ENCODE assay signal across 8 cellular contexts in the genomic region with DNA sequence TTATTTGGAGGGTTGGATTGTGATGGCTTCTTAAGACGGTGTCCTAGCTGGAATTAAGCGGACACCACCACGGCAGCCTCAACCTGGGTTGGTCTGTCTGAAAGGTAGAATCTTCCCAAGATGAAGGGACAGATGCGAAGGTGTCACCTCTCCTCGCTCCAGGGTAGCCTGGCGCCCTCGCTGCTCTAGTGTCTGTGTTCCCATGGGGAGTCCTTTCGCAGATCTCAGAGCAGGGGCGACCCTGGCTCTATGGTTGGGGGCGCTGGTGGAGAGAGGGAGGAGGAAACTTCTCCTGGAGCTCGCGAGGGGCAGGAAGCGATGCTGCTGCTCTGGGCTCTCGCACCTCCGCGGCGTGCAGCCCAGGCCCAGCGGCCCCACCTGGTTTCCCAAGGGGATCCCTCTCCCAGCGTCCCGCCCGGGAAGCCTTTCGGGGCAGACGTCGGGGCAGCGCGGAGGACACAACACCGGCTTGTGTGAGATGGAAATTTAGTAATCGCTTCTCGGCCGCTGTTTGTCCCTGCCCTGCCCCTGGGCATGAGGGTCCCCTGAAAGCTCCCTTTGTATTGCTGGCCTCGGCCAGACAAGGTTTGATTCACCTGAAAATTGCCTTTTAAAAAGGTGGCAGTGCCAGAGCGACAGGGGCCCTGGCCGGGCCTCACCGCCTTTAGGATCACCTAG. TPM values are rescaled to one million over a fixed set of nuclear protein-coding genes. Genes with fewer than 3 reads are reported as not detected.
DNase-seq lines count a peak whose midpoint lies in the region; ATAC-seq and TF ChIP-seq lines count a peak whose summit lies in the region.

No MANE protein-coding gene starts in this region.

- no peak for TF ChIP-seq POLR2A in right lobe of liver (IDR thresholded peaks at IDR 0.05)
- no peak for TF ChIP-seq POLR2A in vagina (IDR thresholded peaks at IDR 0.05)

- H3K56ac ChIP-seq in H9 (ENCODE audit: insufficient read length, low read depth, low read length), result no peak overlapping the region

- H3K18ac ChIP-seq in H9 (ENCODE audit: insufficient read length, low read depth, low read length), result no peak overlapping the region

- no peak overlapping the region for H4K5ac ChIP-seq in H9 (ENCODE audit: insufficient read length, low read depth, low read length)

- no peaks in the 10 kb centered on the region for H4K20me1 ChIP-seq in H9 (ENCODE audit: control insufficient read depth, insufficient read depth, insufficient read length)

- no peak overlapping the region for H2BK5ac ChIP-seq in H9 (ENCODE audit: insufficient read length, low read length)

- no peak overlapping the region for H4K91ac ChIP-seq in H9 (ENCODE audit: insufficient read length, low read depth, low read length)

- no peak overlapping the region for H3T11ph ChIP-seq in H9 (ENCODE audit: low read length)

- H3K4me1 Mint-ChIP-seq in H9, result peaks cover 13 to 28% of the 10 kb centered on the region in 2 experiments
- H3K4me1 Mint-ChIP-seq in activated T-helper 17 cell treated with anti-CD3 and anti-CD28 coated beads, Interleukin-2, amount 50 U/mL, for 72 hours, result peaks cover 3% of the 10 kb centered on the region

- no peak for ATAC-seq in activated T-helper 17 cell treated with anti-CD3 and anti-CD28 coated beads, Interleukin-2, amount 50 U/mL, for 72 hours (replicated peaks)
- peak in 1 of 4 donors; percentile 16 for ATAC-seq in right lobe of liver

- H3K27ac Mint-ChIP-seq in H9, result no peak overlapping the region
- no peak overlapping the region for H3K27ac Mint-ChIP-seq in activated T-helper 17 cell treated with anti-CD3 and anti-CD28 coated beads, Interleukin-2, amount 50 U/mL, for 72 hours

- no peak overlapping the region for H2BK20ac ChIP-seq in H9 (ENCODE audit: low read depth, low read length, poor library complexity, severe bottlenecking)

- H3K9me3 Mint-ChIP-seq in H9, result no peaks in the 10 kb centered on the region; a peak in 1 of 5 replicates
- no peaks in the 10 kb centered on the region for H3K9me3 Mint-ChIP-seq in activated T-helper 17 cell treated with anti-CD3 and anti-CD28 coated beads, Interleukin-2, amount 50 U/mL, for 72 hours

- no peak overlapping the region for H3K9ac ChIP-seq in H9 (ENCODE audit: extremely low read depth, insufficient read length, low read length)

- no peaks in the 10 kb centered on the region; a peak in 1 of 7 replicates for H3K36me3 Mint-ChIP-seq in H9 (ENCODE audit: insufficient read depth in 1 of 3, low read depth in 3 of 3)
- H3K36me3 Mint-ChIP-seq in activated T-helper 17 cell treated with anti-CD3 and anti-CD28 coated beads, Interleukin-2, amount 50 U/mL, for 72 hours (ENCODE audit: low read depth), result no peaks in the 10 kb centered on the region

- no peaks in the 10 kb centered on the region for H3K79me2 ChIP-seq in H9 (ENCODE audit: insufficient read depth, low read length)

- H3K36me3 ChIP-seq in right lobe of liver, result no peaks in the 10 kb centered on the region
- H3K36me3 ChIP-seq in vagina, result no peaks in the 10 kb centered on the region
- H3K36me3 ChIP-seq in SJCRH30, result no peaks in the 10 kb centered on the region

- H2AK5ac ChIP-seq in H9 (ENCODE audit: insufficient read length, low read length), result no peak overlapping the region

- H2BK120ac ChIP-seq in H9 (ENCODE audit: low read depth, low read length, poor library complexity, severe bottlenecking), result no peak overlapping the region

- H2BK12ac ChIP-seq in H9 (ENCODE audit: insufficient read length, low read depth, low read length), result no peak overlapping the region

- intact Hi-C loops in right lobe of liver (cut with DNase I) (no loop called here), vagina (cut with DNase I) (loop anchor here (10.0 kb wide), 1 partner anchor 145 kb away; a partner anchor contains a TSS)

- H3K4me3 Mint-ChIP-seq in H9, result peak overlapping the region; percentile 59 to 87
- peak overlapping the region; percentile 67 for H3K4me3 Mint-ChIP-seq in activated T-helper 17 cell treated with anti-CD3 and anti-CD28 coated beads, Interleukin-2, amount 50 U/mL, for 72 hours

- H3K27me3 ChIP-seq in H9 (ENCODE audit: insufficient read depth, low read length), result peaks cover 32% of the 10 kb centered on the region
- H3K27me3 ChIP-seq in right lobe of liver, result peaks cover 0 to 19% of the 10 kb centered on the region in 2 donors
- H3K27me3 ChIP-seq in vagina, result no peaks in the 10 kb centered on the region
- H3K27me3 ChIP-seq in SJCRH30, result peaks cover 12% of the 10 kb centered on the region

- DNase-seq in GM12865 (ENCODE audit: low read depth) (no peak), H9 (peak; percentile 32), right lobe of liver (peak in 1 of 3 donors; percentile 42), vagina (ENCODE audit: extremely low spot score in 2 of 2) (no peak), activated gamma-delta T cell treated with Interleukin-2 at 50 U/mL for 16 hours (no peak), SJCRH30 (no peak), GM13977 (ENCODE audit: low spot score) (no peak)

- H3K23ac ChIP-seq in H9 (ENCODE audit: insufficient read length, low read depth, low read length), result no peak overlapping the region

- in situ Hi-C loops in GM13977 (cut with MboI; ENCODE audit: low pct_unique_long_range_greater_than_20kb, low sequenced_read_pairs, unreplicated experiment), result loop anchor here (25.0 kb wide), 1 partner anchor 333 kb away; no protein-coding TSS in a partner anchor

- H3K4ac ChIP-seq in H9 (ENCODE audit: low read depth, low read length), result no peak overlapping the region

- H3K79me1 ChIP-seq in H9 (ENCODE audit: insufficient read depth, low read depth, low read length, poor library complexity, severe bottlenecking), result no peaks in the 10 kb centered on the region

- no peak overlapping the region for H3K27ac ChIP-seq in H9 (ENCODE audit: insufficient read length, low read depth, low read length)
- H3K27ac ChIP-seq in right lobe of liver, result no peak overlapping the region
- H3K27ac ChIP-seq in vagina, result peak overlapping the region; percentile 61
- no peak overlapping the region for H3K27ac ChIP-seq in SJCRH30

- H2BK15ac ChIP-seq in H9 (ENCODE audit: low read depth, low read length), result no peak overlapping the region

- H3K4me1 ChIP-seq in H9 (ENCODE audit: insufficient read depth, low read length) (no peaks in the 10 kb centered on the region), right lobe of liver (peaks cover 0 to 15% (median 0%) of the 10 kb centered on the region in 4 donors), vagina (peaks cover 32% of the 10 kb centered on the region), SJCRH30 (no peaks in the 10 kb centered on the region)

- H3K23me2 ChIP-seq in H9 (ENCODE audit: insufficient read length, low read depth, low read length, poor library complexity, severe bottlenecking), result peaks cover 23% of the 10 kb centered on the region

- H3K9me3 ChIP-seq in H9 (ENCODE audit: control insufficient read depth, low read depth, low read length) (no peaks in the 10 kb centered on the region), right lobe of liver (no peaks in the 10 kb centered on the region), vagina (no peaks in the 10 kb centered on the region), SJCRH30 (replicated peaks) (0 out of 2 replicates have a peak, but pooled peaks cover 3% of the 10 kb centered on the region)

- H3K4me2 ChIP-seq in H9 (ENCODE audit: insufficient read depth, insufficient read length, low read length), result peak overlapping the region; percentile 94

- no CpG with 5 or more reads among the region's 34 CpGs for WGBS in H9 (ENCODE audit: extremely low coverage, insufficient read length, low lambda C conversion rate)
- 0% methylated on average over 15 of the region's 34 CpGs for WGBS in right lobe of liver (ENCODE audit: insufficient coverage, low coverage, low lambda C conversion rate, missing lambda C conversion rate)

- no peak overlapping the region; the same call in 1 of the 2 replicates for H3K14ac ChIP-seq in H9 (ENCODE audit: insufficient read depth, low read length)

- no peak overlapping the region for H4K8ac ChIP-seq in H9 (replicated peaks; ENCODE audit: insufficient read length, low read depth, low read length)

- TF ChIP-seq CTCF in GM12865 (IDR thresholded peaks at IDR 0.05; ENCODE audit: insufficient read depth, low read depth, low read length, missing control alignments) (no peak), H9 (conservative IDR thresholded peaks at IDR 0.05) (no peak), right lobe of liver (IDR thresholded peaks at IDR 0.05) (no peak), vagina (IDR thresholded peaks at IDR 0.05) (no peak), GM13977 (IDR thresholded peaks at IDR 0.05; ENCODE audit: extremely low read depth, insufficient read depth, missing control alignments) (no peak)

- H3K27me3 Mint-ChIP-seq in H9 (ENCODE audit: low read depth), result peaks cover 73% of the 10 kb centered on the region
- peaks cover 59% of the 10 kb centered on the region for H3K27me3 Mint-ChIP-seq in activated T-helper 17 cell treated with anti-CD3 and anti-CD28 coated beads, Interleukin-2, amount 50 U/mL, for 72 hours

- no peak overlapping the region for H2AFZ ChIP-seq in H9 (ENCODE audit: low read length)

- H3K4me3 ChIP-seq in GM12865 (ENCODE audit: low read depth, low read length), result peak overlapping the region; percentile 44; the same call in 1 of the 2 replicates
- peak overlapping the region; percentile 30 to 50 (median 32) for H3K4me3 ChIP-seq in right lobe of liver
- peak overlapping the region; percentile 42 to 70 for H3K4me3 ChIP-seq in vagina
- H3K4me3 ChIP-seq in SJCRH30, result no peak overlapping the region

RNA-seq across cellular contexts. Expression of a gene that starts 1.8 kb away (rescaled TPM):
- not detected in 2 replicates for total RNA-seq in H9 (2021)
- total RNA-seq in activated T-helper 17 cell treated with anti-CD3 and anti-CD28 coated beads, Interleukin-2, amount 50 U/mL, for 72 hours, result not detected
- 1 to 10 TPM in 4 of 6 experiments, under 1 TPM in 2; 0.75 to 3.6 (median 1.3) TPM for total RNA-seq in right lobe of liver
- total RNA-seq in vagina, result 14.0 TPM
- not detected in 2 replicates for total RNA-seq in SJCRH30 (2014; rRNA removed; shearing (Covaris generic))
